25 cellular contexts compared by ENCODE assay signal in the genomic region with DNA sequence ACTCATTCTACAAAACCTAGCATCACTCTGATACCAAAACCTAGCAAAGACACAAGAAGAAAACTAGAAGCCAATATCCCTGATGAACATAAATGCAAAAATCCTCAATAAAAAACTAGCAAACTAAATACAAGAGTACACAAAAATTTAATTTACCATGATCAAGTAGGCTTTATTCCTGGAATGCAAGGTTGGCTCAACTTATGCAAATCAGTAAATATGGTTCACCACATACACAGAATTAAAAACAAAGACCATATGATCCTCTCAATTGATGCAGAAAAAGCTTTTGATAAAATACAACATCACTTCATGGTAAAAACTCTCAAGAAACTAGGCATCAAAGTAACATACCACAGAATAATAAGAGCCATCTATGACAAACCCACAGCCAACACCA.
"Had no signal": no experiment of that assay in that cellular context is flagged by ENCODE, and none has a peak within 500 bp of the region (broad histone marks: within the 10 kb centered on the region; RNA-seq: fewer than 3 reads in every experiment).

No MANE protein-coding gene starts in this region.

- H3K9me3 ChIP-seq: prostate gland, thyroid gland had no signal

- H3K36me3 Mint-ChIP-seq: stimulated activated effector memory CD8-positive, alpha-beta T cell treated with anti-CD3 and anti-CD28 coated beads, Interleukin-12 subunit alpha, Interleukin-12 subunit beta, amount 100 ng/mL, for 72 hours had no signal

- DNase-seq: dermis blood vessel endothelial cell; effector memory CD4-positive, alpha-beta T cell; erythroblast; esophagus squamous epithelium; hypothalamus; immature natural killer cell; islet precursor cell; kidney glomerular epithelial cell; left colon; left ventricle myocardium superior; lower lobe of right lung; naive thymus-derived CD8-positive, alpha-beta T cell; nephron progenitor cell; nucleus accumbens; right cardiac atrium; sigmoid colon; stimulated activated CD4-positive, alpha-beta T cell treated with anti-CD3 and anti-CD28 coated beads, Interleukin-2, amount 100 ng/mL, for 24 hours; stimulated activated CD4-positive, alpha-beta T cell treated with anti-CD3 and anti-CD28 coated beads, Interleukin-4, amount 100 ng/mL, for 24 hours; stimulated activated naive CD4-positive, alpha-beta T cell treated with Interleukin-2 at 50 U/mL for 16 hours; stomach; thyroid gland; trophoblast cell had no signal

- ATAC-seq: left colon; left ventricle myocardium superior; lower lobe of right lung; naive thymus-derived CD8-positive, alpha-beta T cell; right cardiac atrium; stimulated activated effector memory CD8-positive, alpha-beta T cell treated with anti-CD3 and anti-CD28 coated beads, Interleukin-12 subunit alpha, Interleukin-12 subunit beta, amount 100 ng/mL, for 72 hours had no signal

- H3K4me3 ChIP-seq: esophagus squamous epithelium, lower lobe of right lung, prostate gland, sigmoid colon, stomach, thyroid gland, vagina had no signal

- H3K27me3 ChIP-seq: esophagus squamous epithelium, sigmoid colon, stomach, thyroid gland, vagina had no signal

- H3K27ac ChIP-seq: esophagus squamous epithelium, lower lobe of right lung, prostate gland, sigmoid colon, stomach, thyroid gland, vagina had no signal

- H3K4me1 Mint-ChIP-seq: immature natural killer cell; naive thymus-derived CD8-positive, alpha-beta T cell; nephron progenitor cell; stimulated activated effector memory CD8-positive, alpha-beta T cell treated with anti-CD3 and anti-CD28 coated beads, Interleukin-12 subunit alpha, Interleukin-12 subunit beta, amount 100 ng/mL, for 72 hours had no signal

- H3K4me1 ChIP-seq: esophagus squamous epithelium, lower lobe of right lung, prostate gland, sigmoid colon, stomach, thyroid gland, vagina had no signal

- H3K27ac Mint-ChIP-seq: immature natural killer cell; naive thymus-derived CD8-positive, alpha-beta T cell; nephron progenitor cell; stimulated activated effector memory CD8-positive, alpha-beta T cell treated with anti-CD3 and anti-CD28 coated beads, Interleukin-12 subunit alpha, Interleukin-12 subunit beta, amount 100 ng/mL, for 72 hours had no signal

- H3K36me3 ChIP-seq: esophagus squamous epithelium, lower lobe of right lung, prostate gland, sigmoid colon, stomach, thyroid gland, vagina had no signal

- H3K4me3 Mint-ChIP-seq: immature natural killer cell; naive thymus-derived CD8-positive, alpha-beta T cell; nephron progenitor cell; stimulated activated effector memory CD8-positive, alpha-beta T cell treated with anti-CD3 and anti-CD28 coated beads, Interleukin-12 subunit alpha, Interleukin-12 subunit beta, amount 100 ng/mL, for 72 hours had no signal
